In genomic region chr15:94792166-94792565, GRCh38 we compare ENCODE assay signal across 24 cellular contexts.
A peak's percentile ranks its signal among the peaks of the same experiment; 100 is the strongest.
DNase-seq lines count a peak whose midpoint lies in the region; ATAC-seq and TF ChIP-seq lines count a peak whose summit lies in the region.
"Had no signal": no experiment of that assay in that cellular context is flagged by ENCODE, and none has a peak within 500 bp of the region (broad histone marks: within the 10 kb centered on the region; RNA-seq: fewer than 3 reads in every experiment).

No MANE protein-coding gene starts in this region.

- H3K27ac Mint-ChIP-seq in activated CD8-positive, alpha-beta memory T cell treated with anti-CD3 and anti-CD28 coated beads, Interleukin-2, amount 10 ng/mL, durations not matched to agents 7 days and 5 days: no peak overlapping the region
- H3K27ac Mint-ChIP-seq in activated T-cell treated with anti-CD3 and anti-CD28 coated beads, Interleukin-2, amount 50 U/mL, for 72 hours: no peak overlapping the region
- H3K27ac Mint-ChIP-seq: activated CD4-positive, alpha-beta T cell treated with anti-CD3 and anti-CD28 coated beads, Interleukin-2, amount 10 ng/mL, durations not matched to agents 7 days and 5 days; activated naive CD4-positive, alpha-beta T cell treated with anti-CD3 and anti-CD28 coated beads for 36 hours; B cell; mesothelial cell of epicardium had no signal

- H3K4me1 Mint-ChIP-seq in activated CD8-positive, alpha-beta memory T cell treated with anti-CD3 and anti-CD28 coated beads, Interleukin-2, amount 10 ng/mL, durations not matched to agents 7 days and 5 days: no peaks in the 10 kb centered on the region
- H3K4me1 Mint-ChIP-seq in activated T-cell treated with anti-CD3 and anti-CD28 coated beads, Interleukin-2, amount 50 U/mL, for 72 hours (ENCODE audit: low read depth): no peaks in the 10 kb centered on the region
- H3K4me1 Mint-ChIP-seq: activated CD4-positive, alpha-beta T cell treated with anti-CD3 and anti-CD28 coated beads, Interleukin-2, amount 10 ng/mL, durations not matched to agents 7 days and 5 days; B cell had no signal

- intact Hi-C loops in dorsolateral prefrontal cortex (cut with DNase I): no loop called here

- no peaks in the 10 kb centered on the region for H3K9me3 Mint-ChIP-seq in activated CD8-positive, alpha-beta memory T cell treated with anti-CD3 and anti-CD28 coated beads, Interleukin-2, amount 10 ng/mL, durations not matched to agents 7 days and 5 days (ENCODE audit: low read depth)
- peaks cover 4 to 7% of the 10 kb centered on the region in 2 donors for H3K9me3 Mint-ChIP-seq in activated T-cell treated with anti-CD3 and anti-CD28 coated beads, Interleukin-2, amount 50 U/mL, for 72 hours
- H3K9me3 Mint-ChIP-seq: activated CD4-positive, alpha-beta T cell treated with anti-CD3 and anti-CD28 coated beads, Interleukin-2, amount 10 ng/mL, durations not matched to agents 7 days and 5 days; activated naive CD4-positive, alpha-beta T cell treated with anti-CD3 and anti-CD28 coated beads for 36 hours had no signal

- H3K27ac ChIP-seq in RWPE1: no peak overlapping the region; the same call in 1 of the 2 replicates
- peak overlapping the region; percentile 60 for H3K27ac ChIP-seq in epithelial cell of prostate
- no peak overlapping the region for H3K27ac ChIP-seq in dorsolateral prefrontal cortex
- H3K27ac ChIP-seq: 22Rv1, prostate gland, skin epidermis, upper lobe of right lung had no signal

- H3K4me3 ChIP-seq in skeletal muscle cell (ENCODE audit: low read depth, low read length) (no peak overlapping the region), dorsolateral prefrontal cortex (no peak overlapping the region)
- H3K4me3 ChIP-seq: prostate gland, skin epidermis, upper lobe of right lung had no signal

- no peak overlapping the region for H3K4me3 Mint-ChIP-seq in activated CD8-positive, alpha-beta memory T cell treated with anti-CD3 and anti-CD28 coated beads, Interleukin-2, amount 10 ng/mL, durations not matched to agents 7 days and 5 days
- no peak overlapping the region for H3K4me3 Mint-ChIP-seq in activated T-cell treated with anti-CD3 and anti-CD28 coated beads, Interleukin-2, amount 50 U/mL, for 72 hours
- H3K4me3 Mint-ChIP-seq: activated CD4-positive, alpha-beta T cell treated with anti-CD3 and anti-CD28 coated beads, Interleukin-2, amount 10 ng/mL, durations not matched to agents 7 days and 5 days; activated naive CD4-positive, alpha-beta T cell treated with anti-CD3 and anti-CD28 coated beads for 36 hours; B cell; mesothelial cell of epicardium had no signal

- ATAC-seq in activated CD8-positive, alpha-beta memory T cell treated with anti-CD3 and anti-CD28 coated beads, Interleukin-2, amount 10 ng/mL, durations not matched to agents 7 days and 5 days: no peak
- ATAC-seq in activated T-cell treated with anti-CD3 and anti-CD28 coated beads, Interleukin-2, amount 50 U/mL, for 72 hours (replicated peaks in 1 of 2): no peak
- ATAC-seq: Right ventricle myocardium inferior had no signal

- H3K27me3 Mint-ChIP-seq in activated CD8-positive, alpha-beta memory T cell treated with anti-CD3 and anti-CD28 coated beads, Interleukin-2, amount 10 ng/mL, durations not matched to agents 7 days and 5 days: no peaks in the 10 kb centered on the region
- peaks cover 6% of the 10 kb centered on the region for H3K27me3 Mint-ChIP-seq in activated T-cell treated with anti-CD3 and anti-CD28 coated beads, Interleukin-2, amount 50 U/mL, for 72 hours (ENCODE audit: low read depth)
- H3K27me3 Mint-ChIP-seq: activated CD4-positive, alpha-beta T cell treated with anti-CD3 and anti-CD28 coated beads, Interleukin-2, amount 10 ng/mL, durations not matched to agents 7 days and 5 days; B cell had no signal

- POLR2A ChIA-PET in RWPE1 (lab: Yijun Ruan, JAX; ENCODE audit: low non-redundant PET): no interaction called here

- DNase-seq in NCI-H1105 treated with DMSO at 0.1 percent for 48 hours (lab: John Stamatoyannopoulos, UW) (peak; percentile 76), NCI-H1105 (lab: John Stamatoyannopoulos, UW) (no peak), RWPE1 (ENCODE audit: low spot score) (peak; percentile 78), epithelial cell of prostate (ENCODE audit: low read depth, low spot score) (peak; percentile 87), skeletal muscle cell (ENCODE audit: low read depth) (peak; percentile 25), dorsolateral prefrontal cortex (no peak)
- DNase-seq in activated CD8-positive, alpha-beta memory T cell treated with anti-CD3 and anti-CD28 coated beads, Interleukin-2, amount 10 ng/mL, durations not matched to agents 7 days and 5 days: no peak
- DNase-seq in activated T-cell treated with anti-CD3 and anti-CD28 coated beads, Interleukin-2, amount 50 U/mL, for 72 hours: no peak
- DNase-seq: activated CD4-positive, alpha-beta T cell treated with anti-CD3 and anti-CD28 coated beads, Interleukin-2, amount 10 ng/mL, durations not matched to agents 7 days and 5 days; activated naive CD4-positive, alpha-beta T cell treated with anti-CD3 and anti-CD28 coated beads for 36 hours; COR-L47; GOT3; MM.1S; NCI-H1694; NCI-H446; stimulated activated CD4-positive, alpha-beta T cell treated with anti-CD3 and anti-CD28 coated beads, Interleukin-4, amount 100 ng/mL, for 24 hours; T-helper 1 cell; upper lobe of right lung had no signal

- H3K27me3 ChIP-seq in dorsolateral prefrontal cortex: peaks cover 0 to 9% (median 0%) of the 10 kb centered on the region in 45 donors
- H3K27me3 ChIP-seq: upper lobe of right lung had no signal

- CTCF ChIA-PET in RWPE1 (lab: Yijun Ruan, JAX): no interaction called here
- CTCF ChIA-PET in activated CD8-positive, alpha-beta memory T cell treated with anti-CD3 and anti-CD28 coated beads, Interleukin-2, amount 10 ng/mL, durations not matched to agents 7 days and 5 days (lab: Charles Lee): no interaction called here

- H3K36me3 Mint-ChIP-seq in activated CD8-positive, alpha-beta memory T cell treated with anti-CD3 and anti-CD28 coated beads, Interleukin-2, amount 10 ng/mL, durations not matched to agents 7 days and 5 days: no peaks in the 10 kb centered on the region
- H3K36me3 Mint-ChIP-seq in activated T-cell treated with anti-CD3 and anti-CD28 coated beads, Interleukin-2, amount 50 U/mL, for 72 hours (ENCODE audit: insufficient read depth in 2 of 2): no peaks in the 10 kb centered on the region
- H3K36me3 Mint-ChIP-seq: mesothelial cell of epicardium had no signal

- TF ChIP-seq CTCF in RWPE1 (conservative IDR thresholded peaks at IDR 0.05; ENCODE audit: low read depth) (no peak), dorsolateral prefrontal cortex (IDR thresholded peaks at IDR 0.05 in 54 of 56, conservative IDR thresholded peaks at IDR 0.05 in 2 of 56; ENCODE audit: low read depth in 1 of 56, partially characterized antibody in 56 of 56) (no peak)

Comparison
In these comparisons a context has a peak if more than half of its experiments do, and no peak if none do; other contexts are left out.
1. DNase-seq: peak in NCI-H1105 treated with DMSO at 0.1 percent for 48 hours (single experiment), RWPE1 (single experiment), epithelial cell of prostate (single experiment) and skeletal muscle cell (single experiment); none in NCI-H1105 (single experiment), dorsolateral prefrontal cortex (0 of 10), activated CD8-positive, alpha-beta memory T cell treated with anti-CD3 and anti-CD28 coated beads, Interleukin-2, amount 10 ng/mL, durations not matched to agents 7 days and 5 days (single experiment) and activated T-cell treated with anti-CD3 and anti-CD28 coated beads, Interleukin-2, amount 50 U/mL, for 72 hours (0 of 2).